Comparison of ENCODE assay signal across 1 cellular context in genomic region chr4:126969781-126970180, GRCh38.
TF ChIP-seq lines count a peak whose summit lies in the region.

No MANE protein-coding gene starts in this region.

TF ChIP-seq in H1, 55 proteins besides CTCF, POLR2A, EP300 and RAD21 (continued from another document):
- TF ChIP-seq TEAD4 (IDR thresholded peaks at IDR 0.05; ENCODE audit: low read depth, low read length) (no peak), MAX (IDR thresholded peaks at IDR 0.05) (no peak), KDM5A (IDR thresholded peaks at IDR 0.05; ENCODE audit: low read length) (no peak), CHD2 (IDR thresholded peaks at IDR 0.05; ENCODE audit: low read length) (no peak), BCL11A (IDR thresholded peaks at IDR 0.05; ENCODE audit: low read depth in 2 of 2, low read length in 2 of 2) (no peak), FOSL1 (IDR thresholded peaks at IDR 0.05; ENCODE audit: insufficient read depth, low read depth, low read length) (no peak), JUND (IDR thresholded peaks at IDR 0.05; ENCODE audit: low read length) (no peak), SP1 (IDR thresholded peaks at IDR 0.05; ENCODE audit: low read depth, low read length) (no peak), SIX5 (IDR thresholded peaks at IDR 0.05; ENCODE audit: low read depth, low read length) (no peak), YY1 (IDR thresholded peaks at IDR 0.05; ENCODE audit: low read depth, low read length) (no peak), CHD1 (IDR thresholded peaks at IDR 0.05; ENCODE audit: low read depth, low read length) (no peak), PHF8 (conservative IDR thresholded peaks at IDR 0.05; ENCODE audit: low read depth, low read length) (no peak), JUN (IDR thresholded peaks at IDR 0.05; ENCODE audit: low read depth, low read length) (no peak), CBX8 (IDR thresholded peaks at IDR 0.05; ENCODE audit: borderline replicate concordance, low read depth, low read length) (no peak)
- TF ChIP-seq, protein P1, sequence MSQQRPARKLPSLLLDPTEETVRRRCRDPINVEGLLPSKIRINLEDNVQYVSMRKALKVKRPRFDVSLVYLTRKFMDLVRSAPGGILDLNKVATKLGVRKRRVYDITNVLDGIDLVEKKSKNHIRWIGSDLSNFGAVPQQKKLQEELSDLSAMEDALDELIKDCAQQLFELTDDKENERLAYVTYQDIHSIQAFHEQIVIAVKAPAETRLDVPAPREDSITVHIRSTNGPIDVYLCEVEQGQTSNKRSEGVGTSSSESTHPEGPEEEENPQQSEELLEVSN (IDR thresholded peaks at IDR 0.05) = no peak
